Comparison of ENCODE assay signal across 8 cellular contexts in genomic region chr10:110547139-110547761, GRCh38. TPM values are rescaled to one million over a fixed set of nuclear protein-coding genes. Genes with fewer than 3 reads are reported as not detected.
DNase-seq lines count a peak whose midpoint lies in the region; ATAC-seq and TF ChIP-seq lines count a peak whose summit lies in the region.

No MANE protein-coding gene starts in this region.

- peaks cover 6% of the 10 kb centered on the region for H3K4me1 Mint-ChIP-seq in CD4-positive, alpha-beta T cell (ENCODE audit: low read depth)

- POLR2A ChIA-PET in CD4-positive, alpha-beta T cell (lab: Charles Lee), result interaction anchor here (0.6 to 3.3 kb wide), 5 partner anchors 44 to 243 kb away, joined by 3 to 11 read pairs (median 4); partner anchors contain the start of gene SMNDC1

- H3K27me3 Mint-ChIP-seq in CD4-positive, alpha-beta T cell, result peaks cover 21% of the 10 kb centered on the region

- H3K9me3 ChIP-seq in CD4-positive, alpha-beta T cell (ENCODE audit: control insufficient read depth, low read length), result no peaks in the 10 kb centered on the region

- intact Hi-C loops in CD4-positive, alpha-beta T cell (cut with DNase I, micrococcal nuclease), result loop anchor here (1.0 to 10.0 kb wide), 9 partner anchors 45 to 665 kb away; no protein-coding TSS in a partner anchor

- peaks cover 10% of the 10 kb centered on the region for H3K27me3 ChIP-seq in CD4-positive, alpha-beta T cell (ENCODE audit: control insufficient read depth, insufficient read depth, low read length)

- H3K9me3 Mint-ChIP-seq in CD4-positive, alpha-beta T cell, result no peaks in the 10 kb centered on the region

- CTCF ChIA-PET in CD4-positive, alpha-beta T cell (lab: Charles Lee), result interaction anchor here (0.8 to 2.1 kb wide), 6 partner anchors 48 to 246 kb away, joined by 3 to 21 read pairs (median 4); partner anchors contain the start of gene SMNDC1

- no peak for DNase-seq in CD4-positive, alpha-beta T cell
- peak; percentile 61 for DNase-seq in NCI-H146 (lab: John Stamatoyannopoulos, UW)
- peak; percentile 62 for DNase-seq in globus pallidus (ENCODE audit: low spot score)
- peak; percentile 69 for DNase-seq in renal cortical epithelial cell (ENCODE audit: low read depth)

- H3K4me3 Mint-ChIP-seq in CD4-positive, alpha-beta T cell, result no peak overlapping the region

- peak; percentile 80 for ATAC-seq in CD4-positive, alpha-beta T cell (ENCODE audit: poor library complexity)
- peak; percentile 55 for ATAC-seq in GM18858 (IDR thresholded peaks at IDR 0.05; ENCODE audit: unreplicated experiment)
- no peak for ATAC-seq in HG03097 (IDR thresholded peaks at IDR 0.05; ENCODE audit: low FRiP score, unreplicated experiment)
- no peak for ATAC-seq in HG02973 (IDR thresholded peaks at IDR 0.05; ENCODE audit: unreplicated experiment)

- peak; percentile 92 for TF ChIP-seq CTCF in CD4-positive, alpha-beta T cell (IDR thresholded peaks at IDR 0.05)
- TF ChIP-seq CTCF in VCaP (conservative IDR thresholded peaks at IDR 0.05), result peak; percentile 84

- no peak overlapping the region for H3K27ac ChIP-seq in CD4-positive, alpha-beta T cell (ENCODE audit: low read depth, low read length)
- no peak overlapping the region for H3K27ac ChIP-seq in VCaP

- no peaks in the 10 kb centered on the region for H3K36me3 Mint-ChIP-seq in CD4-positive, alpha-beta T cell (ENCODE audit: low read depth)

- no peak overlapping the region for H3K27ac Mint-ChIP-seq in CD4-positive, alpha-beta T cell

RNA-seq across cellular contexts. Expression of gene SMC3, which starts 20.2 kb away (rescaled TPM):
- 10 to 100 TPM; 46.8 to 48.0 TPM for total RNA-seq in CD4-positive, alpha-beta T cell
- 20.1 and 39.3 TPM in 2 replicates for total RNA-seq in renal cortical epithelial cell

RNA-seq across cellular contexts. Expression of gene DUSP5, which starts 49.5 kb away (rescaled TPM):
- 10 to 100 TPM; 64.3 to 66.2 TPM for total RNA-seq in CD4-positive, alpha-beta T cell
- total RNA-seq in renal cortical epithelial cell, result 8.2 and 62.2 TPM in 2 replicates

Comparison
In these comparisons a context has a peak if more than half of its experiments do, and no peak if none do; other contexts are left out.
1. ATAC-seq: peak in CD4-positive, alpha-beta T cell (single experiment) and GM18858 (single experiment); none in HG03097 (single experiment) and HG02973 (single experiment).
2. DNase-seq: peak in NCI-H146 (single experiment), globus pallidus (single experiment) and renal cortical epithelial cell (single experiment); none in CD4-positive, alpha-beta T cell (0 of 10).